8 cellular contexts compared by ENCODE assay signal in the genomic region with DNA sequence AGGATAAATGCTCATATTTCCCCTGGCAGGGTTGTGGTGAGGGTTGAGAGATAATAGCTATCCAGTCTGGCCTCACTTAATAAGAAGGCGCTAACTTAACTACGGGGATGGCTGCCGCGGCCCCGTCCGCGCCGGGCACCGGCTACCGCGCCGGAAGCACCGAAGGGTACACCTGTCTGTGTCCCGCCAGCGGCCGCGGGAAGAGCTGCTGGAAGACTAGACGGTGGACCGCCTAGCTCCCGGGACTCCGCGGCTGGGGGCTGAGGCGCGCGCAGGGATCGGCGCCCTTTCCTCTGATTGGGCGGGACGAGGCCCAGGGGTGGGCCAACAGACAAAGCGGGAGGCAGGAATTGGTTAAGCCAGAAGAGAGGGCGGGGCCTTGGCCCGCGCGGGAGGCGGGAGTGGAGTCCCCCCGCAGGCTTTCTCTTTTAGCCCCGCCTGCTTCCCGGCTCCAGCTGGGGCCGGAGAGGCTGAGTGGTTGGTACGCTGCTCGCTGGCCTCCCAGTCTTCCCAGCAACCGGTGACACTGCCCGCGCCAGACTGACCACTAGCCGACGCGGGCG. TPM values are rescaled to one million over a fixed set of nuclear protein-coding genes. Genes with fewer than 3 reads are reported as not detected.
DNase-seq lines count a peak whose midpoint lies in the region; ATAC-seq and TF ChIP-seq lines count a peak whose summit lies in the region.

ZNF672 (plus strand) TSS at position 431 of the 563 bp plus-strand sequence. CDS start 9,051 bp downstream, outside the sequence.

- H3K27ac Mint-ChIP-seq in activated naive CD4-positive, alpha-beta T cell treated with anti-CD3 and anti-CD28 coated beads, Interleukin-2, amount 50 U/mL, for 72 hours = peak within 1 kb of the TSS in 1 of 2 donors; percentile 91

- peak; percentile 82 for ATAC-seq in HG02678 (IDR thresholded peaks at IDR 0.05; ENCODE audit: unreplicated experiment)
- ATAC-seq in activated naive CD4-positive, alpha-beta T cell treated with anti-CD3 and anti-CD28 coated beads, Interleukin-2, amount 50 U/mL, for 72 hours = peak; percentile 80 to 89

- no peaks in the 10 kb centered on the region for H3K36me3 Mint-ChIP-seq in activated naive CD4-positive, alpha-beta T cell treated with anti-CD3 and anti-CD28 coated beads, Interleukin-2, amount 50 U/mL, for 72 hours

- H3K27me3 ChIP-seq in osteoblast (ENCODE audit: insufficient read depth, low read length) (peaks cover 2% of the 10 kb centered on the region), testis (no peaks in the 10 kb centered on the region)

- TF ChIP-seq CTCF in GM12864 (IDR thresholded peaks at IDR 0.05; ENCODE audit: low read depth, low read length, missing control alignments) = no peak
- no peak for TF ChIP-seq CTCF in osteoblast (IDR thresholded peaks at IDR 0.05; ENCODE audit: extremely low read depth, low read depth, low read length)
- TF ChIP-seq CTCF in testis (IDR thresholded peaks at IDR 0.05) = no peak

- peak within 1 kb of the TSS; percentile 91 for H3K4me2 ChIP-seq in osteoblast (ENCODE audit: insufficient read depth, low read length)

- H3K4me3 ChIP-seq in GM12864 (ENCODE audit: low read depth, low read length) (peak within 1 kb of the TSS; percentile 96), osteoblast (ENCODE audit: insufficient read depth, low read length) (peak within 1 kb of the TSS; percentile 92), testis (peak within 1 kb of the TSS; percentile 86 to 97)

- H3K4me1 ChIP-seq in osteoblast (ENCODE audit: insufficient read depth, low read length) = peaks cover 34% of the 10 kb centered on the region
- H3K4me1 ChIP-seq in testis = peaks cover 27% of the 10 kb centered on the region

- H4K20me1 ChIP-seq in osteoblast (ENCODE audit: insufficient read depth, low read length) = no peaks in the 10 kb centered on the region

- DNase-seq in GM12864 (ENCODE audit: low read depth) (peak; percentile 84), NCI-H1105 treated with DMSO at 0.1 percent for 48 hours (lab: John Stamatoyannopoulos, UW) (peak; percentile 88), SKM-1 treated with dmso at 0.1 percent for 144 hours (lab: John Stamatoyannopoulos, UW; ENCODE audit: unreplicated experiment) (peak; percentile 100), glomerular endothelial cell (ENCODE audit: extremely low read depth, low read depth, low spot score) (peak; percentile 63), osteoblast (ENCODE audit: insufficient read length, low spot score, missing footprints) (peak; percentile 99), testis (peak; percentile 98)
- DNase-seq in activated naive CD4-positive, alpha-beta T cell treated with anti-CD3 and anti-CD28 coated beads, Interleukin-2, amount 50 U/mL, for 72 hours (ENCODE audit: low spot score in 2 of 2) = peak; percentile 93 to 96

- intact Hi-C loops in testis (cut with DNase I; ENCODE audit: low total_unique reads) = no loop called here

- H3K27ac ChIP-seq in osteoblast (ENCODE audit: low read depth, low read length) = peak within 1 kb of the TSS; percentile 99
- H3K27ac ChIP-seq in testis = peak within 1 kb of the TSS; percentile 99

- peak within 1 kb of the TSS; percentile 91 for H2AFZ ChIP-seq in osteoblast (ENCODE audit: low read length)

- H3K36me3 ChIP-seq in osteoblast (ENCODE audit: insufficient read depth, low read length) (no peaks in the 10 kb centered on the region), testis (ENCODE audit: low read depth, missing control alignments) (no peaks in the 10 kb centered on the region)

- H3K9me3 ChIP-seq in osteoblast (ENCODE audit: low read depth, low read length) (no peaks in the 10 kb centered on the region), testis (no peaks in the 10 kb centered on the region)

- H3K79me2 ChIP-seq in osteoblast (ENCODE audit: insufficient read depth, low read length) = peaks cover 20% of the 10 kb centered on the region

- 0 to 1% methylated on average over 18 to 48 of the region's 48 CpGs for WGBS in testis, 2 donors

- no peaks in the 10 kb centered on the region for H3K9me3 Mint-ChIP-seq in activated naive CD4-positive, alpha-beta T cell treated with anti-CD3 and anti-CD28 coated beads, Interleukin-2, amount 50 U/mL, for 72 hours

- peak; percentile 66 for TF ChIP-seq POLR2A in testis (IDR thresholded peaks at IDR 0.05)

RNA-seq across cellular contexts. Expression of gene ZNF672, which starts in this region (rescaled TPM):
- total RNA-seq in activated naive CD4-positive, alpha-beta T cell treated with anti-CD3 and anti-CD28 coated beads, Interleukin-2, amount 50 U/mL, for 72 hours = 10 to 100 TPM; 46.4 to 54.9 TPM
- 21.8 and 23.3 TPM in 2 replicates for total RNA-seq in glomerular endothelial cell
- 15.2 and 15.3 TPM in 2 replicates for total RNA-seq in osteoblast
- 10 to 100 TPM; 57.3 to 65.0 TPM for total RNA-seq in testis
- 28.4 TPM for polyA plus RNA-seq in testis (ENCODE audit: insufficient read depth, low read depth, low replicate concordance)

Comparison
In these comparisons a context has a peak if more than half of its experiments do, and no peak if none do; other contexts are left out.
1. Peak in every context shown above with its lines: DNase-seq, ATAC-seq, H3K4me3 ChIP-seq and H3K27ac ChIP-seq.